ENCODE assay signal across 9 cellular contexts in genomic region chr18:25351280-25351772, GRCh38. TPM values are rescaled to one million over a fixed set of nuclear protein-coding genes. Genes with fewer than 3 reads are reported as not detected.
DNase-seq lines count a peak whose midpoint lies in the region; ATAC-seq lines count a peak whose summit lies in the region.
"Had no signal": no experiment of that assay in that cellular context is flagged by ENCODE, and none has a peak within 500 bp of the region (broad histone marks: within the 10 kb centered on the region; RNA-seq: fewer than 3 reads in every experiment).

No MANE protein-coding gene starts in this region.

- H3K36me3 ChIP-seq in HAP-1 (replicated peaks) = no peaks in the 10 kb centered on the region

- peaks cover 2% of the 10 kb centered on the region for H3K36me3 Mint-ChIP-seq in T-helper 17 cell (ENCODE audit: low read depth)

- in situ Hi-C loops in HAP-1 (cut with MboI; ENCODE audit: low sequenced_read_pairs) = no loop called here

- peaks cover 40% of the 10 kb centered on the region for H3K27me3 Mint-ChIP-seq in T-helper 17 cell

- H3K4me3 Mint-ChIP-seq in T-helper 17 cell = peak overlapping the region; percentile 85

- H3K27ac Mint-ChIP-seq in T-helper 17 cell = no peak overlapping the region

- peaks cover 3% of the 10 kb centered on the region; the same call in 1 of the 2 replicates for H3K4me1 ChIP-seq in HAP-1
- H3K4me1 ChIP-seq: foreskin keratinocyte had no signal

- H3K4me3 ChIP-seq in HAP-1 = peak overlapping the region; percentile 31
- peak overlapping the region; percentile 86 for H3K4me3 ChIP-seq in skeletal muscle cell (ENCODE audit: low read depth, low read length)

- DNase-seq in HAP-1 (ENCODE audit: low spot score in 2 of 2) (no peak), T-helper 17 cell (no peak), globus pallidus (ENCODE audit: low spot score) (peak; percentile 42), skeletal muscle cell (ENCODE audit: low read depth) (no peak), NOMO-1 (lab: John Stamatoyannopoulos, UW; ENCODE audit: unreplicated experiment in 2 of 2) (no peak), NCI-H1092 treated with DMSO at 0.1 percent for 48 hours (lab: John Stamatoyannopoulos, UW) (no peak), NCI-H1092 (lab: John Stamatoyannopoulos, UW) (no peak)

- H3K27me3 ChIP-seq in HAP-1 (ENCODE audit: low read depth) = peaks cover 73% of the 10 kb centered on the region

- ATAC-seq in T-helper 17 cell = no peak
- ATAC-seq in HG02610 (IDR thresholded peaks at IDR 0.05; ENCODE audit: unreplicated experiment) = no peak

- H3K4me1 Mint-ChIP-seq in T-helper 17 cell = peaks cover 7% of the 10 kb centered on the region

- H3K9me3 ChIP-seq in HAP-1 (no peaks in the 10 kb centered on the region), T-helper 17 cell (ENCODE audit: control insufficient read depth, low read length, poor library complexity, severe bottlenecking) (no peaks in the 10 kb centered on the region)

RNA-seq across cellular contexts. Expression of gene ZNF521, which starts 0.6 kb away (rescaled TPM):
- total RNA-seq in T-helper 17 cell = 1 to 10 TPM in 1 of 2 donors, not detected in 1; 1.1 TPM
- total RNA-seq: foreskin keratinocyte had no signal
